8 cellular contexts compared by ENCODE assay signal in genomic region chr7:131105294-131105802, GRCh38.
DNase-seq lines count a peak whose midpoint lies in the region; ATAC-seq and TF ChIP-seq lines count a peak whose summit lies in the region.

No MANE protein-coding gene starts in this region.

- peak overlapping the region; percentile 70 to 85 (median 74) for H3K27ac Mint-ChIP-seq in CD14-positive monocyte
- H3K27ac Mint-ChIP-seq in activated T-helper 17 cell treated with anti-CD3 and anti-CD28 coated beads, Interleukin-2, amount 50 U/mL, for 72 hours: peak overlapping the region; percentile 71

- WGBS in iPS DF 6.9 (ENCODE audit: insufficient coverage, insufficient read length): no CpG with 5 or more reads among the region's 26 CpGs

- H3K4me1 Mint-ChIP-seq in CD14-positive monocyte: peaks cover 42% of the 10 kb centered on the region
- peaks cover 43% of the 10 kb centered on the region for H3K4me1 Mint-ChIP-seq in activated T-helper 17 cell treated with anti-CD3 and anti-CD28 coated beads, Interleukin-2, amount 50 U/mL, for 72 hours

- TF ChIP-seq CTCF in CD14-positive monocyte (IDR thresholded peaks at IDR 0.05): no peak
- no peak for TF ChIP-seq CTCF in HFF-Myc (IDR thresholded peaks at IDR 0.05; ENCODE audit: low read depth, low read length, missing control alignments)

- no peaks in the 10 kb centered on the region for H3K9me3 ChIP-seq in iPS DF 6.9 (ENCODE audit: control insufficient read depth, insufficient read depth, low read length)
- no peaks in the 10 kb centered on the region for H3K9me3 ChIP-seq in skeletal muscle tissue (ENCODE audit: control insufficient read depth in 3 of 3, low read length in 3 of 3)

- H3K4me1 ChIP-seq in iPS DF 6.9 (ENCODE audit: control insufficient read depth, insufficient read depth, low read length) (peaks cover 1% of the 10 kb centered on the region; the same call in 1 of the 2 replicates), skeletal muscle tissue (ENCODE audit: control insufficient read depth in 3 of 3, insufficient read depth in 3 of 3, low read length in 3 of 3) (peaks cover 32 to 65% (median 37%) of the 10 kb centered on the region in 3 donors)

- H3K36me3 Mint-ChIP-seq in CD14-positive monocyte: peaks cover 37 to 38% of the 10 kb centered on the region in 2 donors
- peaks cover 91% of the 10 kb centered on the region for H3K36me3 Mint-ChIP-seq in activated T-helper 17 cell treated with anti-CD3 and anti-CD28 coated beads, Interleukin-2, amount 50 U/mL, for 72 hours (ENCODE audit: low read depth)

- no peaks in the 10 kb centered on the region for H3K27me3 ChIP-seq in iPS DF 6.9 (ENCODE audit: control insufficient read depth, insufficient read depth, low read length)
- H3K27me3 ChIP-seq in skeletal muscle tissue (ENCODE audit: control insufficient read depth in 3 of 3, insufficient read depth in 3 of 3, low read length in 3 of 3): no peaks in the 10 kb centered on the region

- no peaks in the 10 kb centered on the region for H3K36me3 ChIP-seq in iPS DF 6.9 (ENCODE audit: control insufficient read depth, insufficient read depth, low read length)
- H3K36me3 ChIP-seq in skeletal muscle tissue (ENCODE audit: control insufficient read depth in 3 of 3, insufficient read depth in 3 of 3, low read length in 3 of 3): peaks cover 0 to 11% (median 3%) of the 10 kb centered on the region in 3 donors

- intact Hi-C loops in CD14-positive monocyte (cut with micrococcal nuclease): loop anchor here (5.0 to 10.0 kb wide), 4 partner anchors 82 to 319 kb away; partner anchors contain the start of gene MKLN1 (in 1 of the 2)

- no peak overlapping the region for H3K27ac ChIP-seq in iPS DF 6.9 (ENCODE audit: low read length)
- peak overlapping the region; percentile 81 for H3K27ac ChIP-seq in skeletal muscle tissue (ENCODE audit: low read depth, low read length)

- peak overlapping the region; percentile 57 to 83 (median 68) for H3K9ac ChIP-seq in skeletal muscle tissue (ENCODE audit: low read depth in 1 of 3, low read length in 3 of 3)

- DNase-seq in CD14-positive monocyte (ENCODE audit: low spot score) (no peak), HFF-Myc (ENCODE audit: extremely low read depth, low read depth) (no peak), iPS DF 6.9 (ENCODE audit: low read depth, low spot score) (no peak), NCI-H345 (lab: John Stamatoyannopoulos, UW) (no peak), NCI-H1694 treated with DMSO at 0.1 percent for 48 hours (lab: John Stamatoyannopoulos, UW) (no peak)

- peaks cover 4 to 17% (median 8%) of the 10 kb centered on the region in 3 donors for H3K27me3 Mint-ChIP-seq in CD14-positive monocyte (ENCODE audit: low read depth in 3 of 3)
- no peaks in the 10 kb centered on the region for H3K27me3 Mint-ChIP-seq in activated T-helper 17 cell treated with anti-CD3 and anti-CD28 coated beads, Interleukin-2, amount 50 U/mL, for 72 hours

- H3K4me3 ChIP-seq in HFF-Myc (replicated peaks; ENCODE audit: low read depth, low read length) (peak overlapping the region; percentile 97), iPS DF 6.9 (ENCODE audit: low read length) (peak overlapping the region; percentile 42; the same call in 1 of the 2 replicates), skeletal muscle tissue (ENCODE audit: low read length in 3 of 3) (peak overlapping the region; percentile 65 to 78 (median 76))

- H3K4me3 Mint-ChIP-seq in CD14-positive monocyte: peak overlapping the region; percentile 88 to 89
- H3K4me3 Mint-ChIP-seq in activated T-helper 17 cell treated with anti-CD3 and anti-CD28 coated beads, Interleukin-2, amount 50 U/mL, for 72 hours: peak overlapping the region; percentile 73

- H3K9me3 Mint-ChIP-seq in CD14-positive monocyte: peaks cover 0 to 4% (median 0%) of the 10 kb centered on the region in 7 donors
- no peaks in the 10 kb centered on the region for H3K9me3 Mint-ChIP-seq in activated T-helper 17 cell treated with anti-CD3 and anti-CD28 coated beads, Interleukin-2, amount 50 U/mL, for 72 hours

- ATAC-seq in activated T-helper 17 cell treated with anti-CD3 and anti-CD28 coated beads, Interleukin-2, amount 50 U/mL, for 72 hours (replicated peaks): no peak
- ATAC-seq in HG02623 (IDR thresholded peaks at IDR 0.05; ENCODE audit: unreplicated experiment): no peak

Comparison
In these comparisons a context has a peak if more than half of its experiments do, and no peak if none do; other contexts are left out.
1. H3K4me3 ChIP-seq: peak in every context shown above with its lines; median percentile 97 in HFF-Myc; 76 in skeletal muscle tissue; 42 in iPS DF 6.9.